ENCODE assay signal across 8 cellular contexts in genomic region chr6:127302728-127303675, GRCh38. TPM values are rescaled to one million over a fixed set of nuclear protein-coding genes. Genes with fewer than 3 reads are reported as not detected.
DNase-seq lines count a peak whose midpoint lies in the region; ATAC-seq and TF ChIP-seq lines count a peak whose summit lies in the region.

No MANE protein-coding gene starts in this region.

- H3K18ac ChIP-seq in trophoblast cell (ENCODE audit: low read length): no peak overlapping the region

- H2AK5ac ChIP-seq in trophoblast cell (ENCODE audit: low read length): no peak overlapping the region

- in situ Hi-C loops in GM13977 (cut with MboI; ENCODE audit: low pct_unique_long_range_greater_than_20kb, low sequenced_read_pairs, unreplicated experiment): no loop called here

- no peak overlapping the region for H3K9ac ChIP-seq in trophoblast cell (ENCODE audit: low read length)

- no peaks in the 10 kb centered on the region for H3K79me1 ChIP-seq in trophoblast cell (ENCODE audit: low read length)

- H3K27ac Mint-ChIP-seq in activated T-helper 1 cell treated with anti-CD3 and anti-CD28 coated beads, Interleukin-12 subunit alpha, Interleukin-12 subunit beta, Interleukin-2, Interleukin-4 antibody, amounts not matched to agents 30 ng/mL and 10 ng/mL and 1 ng/mL, durations not matched to agents 14 hours and 24 hours and 36 hours: no peak overlapping the region

- TF ChIP-seq CTCF in AG10803 (conservative IDR thresholded peaks at IDR 0.05; ENCODE audit: low read length) (peak; percentile 81), GM13977 (IDR thresholded peaks at IDR 0.05; ENCODE audit: extremely low read depth, insufficient read depth, missing control alignments) (peak; percentile 71), fibroblast of the aortic adventitia (IDR thresholded peaks at IDR 0.05; ENCODE audit: insufficient read depth, low read length) (peak; percentile 70)

- H3K14ac ChIP-seq in trophoblast cell (ENCODE audit: low read length): no peak overlapping the region

- H2BK5ac ChIP-seq in trophoblast cell (ENCODE audit: low read depth, low read length, poor library complexity): no peak overlapping the region

- H4K12ac ChIP-seq in trophoblast cell (ENCODE audit: low read depth, low read length): no peak overlapping the region

- H3K23ac ChIP-seq in trophoblast cell (ENCODE audit: low read length): no peak overlapping the region

- H3K9me3 ChIP-seq in trophoblast cell (ENCODE audit: insufficient read depth, low read depth, low read length): no peaks in the 10 kb centered on the region

- no CpG with 5 or more reads among the region's 6 CpGs for WGBS in trophoblast cell (ENCODE audit: extremely low coverage, insufficient coverage, insufficient read length)

- no peaks in the 10 kb centered on the region for H3K79me2 ChIP-seq in trophoblast cell (ENCODE audit: control insufficient read depth, insufficient read depth, low read length, poor library complexity)

- peaks cover 14% of the 10 kb centered on the region for H3K36me3 Mint-ChIP-seq in activated T-helper 1 cell treated with anti-CD3 and anti-CD28 coated beads, Interleukin-12 subunit alpha, Interleukin-12 subunit beta, Interleukin-2, Interleukin-4 antibody, amounts not matched to agents 30 ng/mL and 10 ng/mL and 1 ng/mL, durations not matched to agents 14 hours and 24 hours and 36 hours (ENCODE audit: low read depth)

- ATAC-seq in HG02981 (IDR thresholded peaks at IDR 0.05; ENCODE audit: unreplicated experiment): peak; percentile 77

- no peaks in the 10 kb centered on the region for H3K27me3 ChIP-seq in trophoblast cell (ENCODE audit: insufficient read depth, low read length)

- H3K4me1 ChIP-seq in trophoblast cell (ENCODE audit: control insufficient read depth in 1 of 2, insufficient read depth in 2 of 2, low read length in 2 of 2): peaks cover 0 to 2% of the 10 kb centered on the region in 2 experiments

- no peak overlapping the region for H3K27ac ChIP-seq in trophoblast cell (ENCODE audit: low read depth, low read length)

- H3K4ac ChIP-seq in trophoblast cell (ENCODE audit: low read depth, low read length): no peak overlapping the region

- peaks cover 5% of the 10 kb centered on the region for H3K9me3 Mint-ChIP-seq in activated T-helper 1 cell treated with anti-CD3 and anti-CD28 coated beads, Interleukin-12 subunit alpha, Interleukin-12 subunit beta, Interleukin-2, Interleukin-4 antibody, amounts not matched to agents 30 ng/mL and 10 ng/mL and 1 ng/mL, durations not matched to agents 14 hours and 24 hours and 36 hours

- peak; percentile 49 for DNase-seq in AG10803 (ENCODE audit: low read depth)
- DNase-seq in GM13977 (ENCODE audit: low spot score): peak; percentile 15
- peak; percentile 22 for DNase-seq in NCI-H226
- peak; percentile 38 for DNase-seq in activated CD8-positive, alpha-beta memory T cell treated with anti-CD3 and anti-CD28 coated beads, Interleukin-2, amount 50 U/mL, for 4 hours
- peak; percentile 72 for DNase-seq in fibroblast of the aortic adventitia (ENCODE audit: low read depth)
- DNase-seq in trophoblast cell: peak; percentile 5 to 74
- no peak for DNase-seq in activated T-helper 1 cell treated with anti-CD3 and anti-CD28 coated beads, Interleukin-12 subunit alpha, Interleukin-12 subunit beta, Interleukin-2, Interleukin-4 antibody, amounts not matched to agents 30 ng/mL and 10 ng/mL and 1 ng/mL, durations not matched to agents 14 hours and 24 hours and 36 hours (ENCODE audit: low spot score)

- H3K4me3 ChIP-seq in AG10803 (ENCODE audit: low read length) (no peak overlapping the region), fibroblast of the aortic adventitia (ENCODE audit: low read depth, low read length) (no peak overlapping the region), trophoblast cell (ENCODE audit: low read depth, low read length) (no peak overlapping the region)

- H3K4me2 ChIP-seq in trophoblast cell (ENCODE audit: low read length): no peak overlapping the region

- H4K91ac ChIP-seq in trophoblast cell (ENCODE audit: low read depth, low read length): no peak overlapping the region

- no peaks in the 10 kb centered on the region for H3K27me3 Mint-ChIP-seq in activated T-helper 1 cell treated with anti-CD3 and anti-CD28 coated beads, Interleukin-12 subunit alpha, Interleukin-12 subunit beta, Interleukin-2, Interleukin-4 antibody, amounts not matched to agents 30 ng/mL and 10 ng/mL and 1 ng/mL, durations not matched to agents 14 hours and 24 hours and 36 hours (ENCODE audit: insufficient read depth)

- H3K36me3 ChIP-seq in trophoblast cell (ENCODE audit: control insufficient read depth in 1 of 2, insufficient read depth in 2 of 2, low read length in 2 of 2): peaks cover 1 to 3% of the 10 kb centered on the region in 2 experiments

- no peak overlapping the region for H2AFZ ChIP-seq in trophoblast cell (ENCODE audit: insufficient read depth, low read length, poor library complexity)

- H4K8ac ChIP-seq in trophoblast cell (ENCODE audit: low read depth, low read length): no peak overlapping the region

- H2BK120ac ChIP-seq in trophoblast cell (ENCODE audit: insufficient read depth, low read length, poor library complexity): no peak overlapping the region

- intact Hi-C loops in activated T-helper 1 cell treated with anti-CD3 and anti-CD28 coated beads, Interleukin-12 subunit alpha, Interleukin-12 subunit beta, Interleukin-2, Interleukin-4 antibody, amounts not matched to agents 30 ng/mL and 10 ng/mL and 1 ng/mL, durations not matched to agents 14 hours and 24 hours and 36 hours (cut with micrococcal nuclease): loop anchor here (1.0 kb wide), 3 partner anchors 9 to 236 kb away; no protein-coding TSS in a partner anchor

- H3K4me1 Mint-ChIP-seq in activated T-helper 1 cell treated with anti-CD3 and anti-CD28 coated beads, Interleukin-12 subunit alpha, Interleukin-12 subunit beta, Interleukin-2, Interleukin-4 antibody, amounts not matched to agents 30 ng/mL and 10 ng/mL and 1 ng/mL, durations not matched to agents 14 hours and 24 hours and 36 hours (ENCODE audit: low read depth): peaks cover 10% of the 10 kb centered on the region

- no peak overlapping the region for H2BK12ac ChIP-seq in trophoblast cell (ENCODE audit: low read length)

- no peak overlapping the region for H3K4me3 Mint-ChIP-seq in activated T-helper 1 cell treated with anti-CD3 and anti-CD28 coated beads, Interleukin-12 subunit alpha, Interleukin-12 subunit beta, Interleukin-2, Interleukin-4 antibody, amounts not matched to agents 30 ng/mL and 10 ng/mL and 1 ng/mL, durations not matched to agents 14 hours and 24 hours and 36 hours

RNA-seq across cellular contexts. Expression of gene RNF146, which starts 36.3 kb away (rescaled TPM):
- total RNA-seq in fibroblast of the aortic adventitia (ENCODE audit: low replicate concordance): 55.6 and 66.2 TPM in 2 replicates
- 21.8 and 22.3 TPM in 2 replicates for polyA plus RNA-seq in trophoblast cell (2013)
- 18.3 and 20.5 TPM in 2 replicates for total RNA-seq in activated T-helper 1 cell treated with anti-CD3 and anti-CD28 coated beads, Interleukin-12 subunit alpha, Interleukin-12 subunit beta, Interleukin-2, Interleukin-4 antibody, amounts not matched to agents 30 ng/mL and 10 ng/mL and 1 ng/mL, durations not matched to agents 14 hours and 24 hours and 36 hours

RNA-seq across cellular contexts. Expression of gene ECHDC1, which starts 40.4 kb away (rescaled TPM):
- 69.3 and 78.0 TPM in 2 replicates for total RNA-seq in fibroblast of the aortic adventitia (ENCODE audit: low replicate concordance)
- 28.0 and 28.8 TPM in 2 replicates for polyA plus RNA-seq in trophoblast cell (2013)
- total RNA-seq in activated T-helper 1 cell treated with anti-CD3 and anti-CD28 coated beads, Interleukin-12 subunit alpha, Interleukin-12 subunit beta, Interleukin-2, Interleukin-4 antibody, amounts not matched to agents 30 ng/mL and 10 ng/mL and 1 ng/mL, durations not matched to agents 14 hours and 24 hours and 36 hours: 57.4 and 61.8 TPM in 2 replicates
